8 cellular contexts compared by ENCODE assay signal in genomic region chr10:46256356-46256747, GRCh38. TPM values are rescaled to one million over a fixed set of nuclear protein-coding genes. Genes with fewer than 3 reads are reported as not detected.
"Had no signal": no experiment of that assay in that cellular context is flagged by ENCODE, and none has a peak within 500 bp of the region (broad histone marks: within the 10 kb centered on the region; RNA-seq: fewer than 3 reads in every experiment).

No MANE protein-coding gene starts in this region.

RNA-seq across cellular contexts. Expression of gene ANTXRL, which starts 30.4 kb away (rescaled TPM):
- total RNA-seq: activated CD4-positive, alpha-beta memory T cell treated with anti-CD3 and anti-CD28 coated beads for 36 hours; activated T-cell treated with anti-CD3 and anti-CD28 coated beads, Interleukin-2, amount 50 U/mL, for 4 hours; astrocyte; hepatocyte; left lung; mucosa of descending colon; naive thymus-derived CD8-positive, alpha-beta T cell; renal cortical epithelial cell had no signal
- polyA plus RNA-seq: hepatocyte; naive thymus-derived CD8-positive, alpha-beta T cell had no signal
